Comparison of ENCODE assay signal across 1 cellular context in the genomic region with DNA sequence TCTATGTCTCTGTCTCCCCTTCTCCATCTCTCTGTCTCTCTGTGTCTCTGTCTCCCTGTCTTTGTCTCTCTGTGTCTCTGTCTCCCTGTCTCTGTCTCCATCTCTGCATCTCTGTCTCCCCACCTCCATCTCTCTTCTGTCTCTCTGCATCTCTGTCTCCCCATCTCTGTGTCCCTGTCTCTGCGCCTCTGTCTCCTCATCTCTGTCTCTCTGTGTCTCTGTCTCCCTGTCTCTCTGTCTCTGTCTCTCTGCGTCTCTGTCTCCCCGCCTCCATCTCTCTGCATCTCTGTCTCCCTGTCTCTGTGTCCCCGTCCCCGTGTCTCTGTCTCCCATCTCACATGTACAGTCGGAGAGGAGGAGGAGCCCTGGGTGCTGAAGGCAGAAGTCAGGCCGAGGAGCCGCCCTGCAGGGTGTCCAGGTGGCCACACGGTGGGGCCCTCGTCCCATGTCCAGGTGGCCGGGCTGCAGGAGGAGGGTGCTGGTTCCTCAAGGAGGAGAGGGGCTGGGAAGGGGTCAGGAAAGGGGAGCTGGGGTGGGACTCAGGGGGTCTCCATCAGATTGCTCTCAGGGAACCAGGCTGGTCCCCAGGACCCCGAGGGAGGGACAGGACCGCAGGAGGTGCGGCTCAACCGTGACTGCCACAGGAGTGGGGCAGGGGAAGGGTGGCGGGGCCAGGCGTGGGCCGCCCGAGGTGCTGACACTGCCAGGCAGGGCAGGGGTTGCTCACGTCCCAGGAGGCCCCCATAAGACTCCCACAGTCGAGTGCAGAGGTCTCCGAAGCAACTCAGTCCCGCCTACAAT.
TF ChIP-seq lines count a peak whose summit lies in the region.

No MANE protein-coding gene starts in this region.

TF ChIP-seq in GM23338, 12 proteins besides CTCF, POLR2A, EP300 and RAD21 (continued from another document):
- TF ChIP-seq, protein P1, sequence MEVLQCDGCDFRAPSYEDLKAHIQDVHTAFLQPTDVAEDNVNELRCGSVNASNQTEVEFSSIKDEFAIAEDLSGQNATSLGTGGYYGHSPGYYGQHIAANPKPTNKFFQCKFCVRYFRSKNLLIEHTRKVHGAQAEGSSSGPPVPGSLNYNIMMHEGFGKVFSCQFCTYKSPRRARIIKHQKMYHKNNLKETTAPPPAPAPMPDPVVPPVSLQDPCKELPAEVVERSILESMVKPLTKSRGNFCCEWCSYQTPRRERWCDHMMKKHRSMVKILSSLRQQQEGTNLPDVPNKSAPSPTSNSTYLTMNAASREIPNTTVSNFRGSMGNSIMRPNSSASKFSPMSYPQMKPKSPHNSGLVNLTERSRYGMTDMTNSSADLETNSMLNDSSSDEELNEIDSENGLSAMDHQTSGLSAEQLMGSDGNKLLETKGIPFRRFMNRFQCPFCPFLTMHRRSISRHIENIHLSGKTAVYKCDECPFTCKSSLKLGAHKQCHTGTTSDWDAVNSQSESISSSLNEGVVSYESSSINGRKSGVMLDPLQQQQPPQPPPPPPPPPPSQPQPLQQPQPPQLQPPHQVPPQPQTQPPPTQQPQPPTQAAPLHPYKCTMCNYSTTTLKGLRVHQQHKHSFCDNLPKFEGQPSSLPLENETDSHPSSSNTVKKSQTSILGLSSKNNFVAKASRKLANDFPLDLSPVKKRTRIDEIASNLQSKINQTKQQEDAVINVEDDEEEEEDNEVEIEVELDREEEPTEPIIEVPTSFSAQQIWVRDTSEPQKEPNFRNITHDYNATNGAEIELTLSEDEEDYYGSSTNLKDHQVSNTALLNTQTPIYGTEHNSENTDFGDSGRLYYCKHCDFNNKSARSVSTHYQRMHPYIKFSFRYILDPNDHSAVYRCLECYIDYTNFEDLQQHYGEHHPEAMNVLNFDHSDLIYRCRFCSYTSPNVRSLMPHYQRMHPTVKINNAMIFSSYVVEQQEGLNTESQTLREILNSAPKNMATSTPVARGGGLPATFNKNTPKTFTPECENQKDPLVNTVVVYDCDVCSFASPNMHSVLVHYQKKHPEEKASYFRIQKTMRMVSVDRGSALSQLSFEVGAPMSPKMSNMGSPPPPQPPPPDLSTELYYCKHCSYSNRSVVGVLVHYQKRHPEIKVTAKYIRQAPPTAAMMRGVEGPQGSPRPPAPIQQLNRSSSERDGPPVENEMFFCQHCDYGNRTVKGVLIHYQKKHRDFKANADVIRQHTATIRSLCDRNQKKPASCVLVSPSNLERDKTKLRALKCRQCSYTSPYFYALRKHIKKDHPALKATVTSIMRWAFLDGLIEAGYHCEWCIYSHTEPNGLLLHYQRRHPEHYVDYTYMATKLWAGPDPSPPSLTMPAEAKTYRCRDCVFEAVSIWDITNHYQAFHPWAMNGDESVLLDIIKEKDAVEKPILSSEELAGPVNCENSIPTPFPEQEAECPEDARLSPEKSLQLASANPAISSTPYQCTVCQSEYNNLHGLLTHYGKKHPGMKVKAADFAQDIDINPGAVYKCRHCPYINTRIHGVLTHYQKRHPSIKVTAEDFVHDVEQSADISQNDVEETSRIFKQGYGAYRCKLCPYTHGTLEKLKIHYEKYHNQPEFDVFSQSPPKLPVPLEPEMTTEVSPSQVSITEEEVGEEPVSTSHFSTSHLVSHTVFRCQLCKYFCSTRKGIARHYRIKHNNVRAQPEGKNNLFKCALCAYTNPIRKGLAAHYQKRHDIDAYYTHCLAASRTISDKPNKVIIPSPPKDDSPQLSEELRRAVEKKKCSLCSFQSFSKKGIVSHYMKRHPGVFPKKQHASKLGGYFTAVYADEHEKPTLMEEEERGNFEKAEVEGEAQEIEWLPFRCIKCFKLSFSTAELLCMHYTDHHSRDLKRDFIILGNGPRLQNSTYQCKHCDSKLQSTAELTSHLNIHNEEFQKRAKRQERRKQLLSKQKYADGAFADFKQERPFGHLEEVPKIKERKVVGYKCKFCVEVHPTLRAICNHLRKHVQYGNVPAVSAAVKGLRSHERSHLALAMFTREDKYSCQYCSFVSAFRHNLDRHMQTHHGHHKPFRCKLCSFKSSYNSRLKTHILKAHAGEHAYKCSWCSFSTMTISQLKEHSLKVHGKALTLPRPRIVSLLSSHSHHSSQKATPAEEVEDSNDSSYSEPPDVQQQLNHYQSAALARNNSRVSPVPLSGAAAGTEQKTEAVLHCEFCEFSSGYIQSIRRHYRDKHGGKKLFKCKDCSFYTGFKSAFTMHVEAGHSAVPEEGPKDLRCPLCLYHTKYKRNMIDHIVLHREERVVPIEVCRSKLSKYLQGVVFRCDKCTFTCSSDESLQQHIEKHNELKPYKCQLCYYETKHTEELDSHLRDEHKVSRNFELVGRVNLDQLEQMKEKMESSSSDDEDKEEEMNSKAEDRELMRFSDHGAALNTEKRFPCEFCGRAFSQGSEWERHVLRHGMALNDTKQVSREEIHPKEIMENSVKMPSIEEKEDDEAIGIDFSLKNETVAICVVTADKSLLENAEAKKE (CRISPR knock-in tag; IDR thresholded peaks at IDR 0.05) = no peak
- TF ChIP-seq, protein P2, sequence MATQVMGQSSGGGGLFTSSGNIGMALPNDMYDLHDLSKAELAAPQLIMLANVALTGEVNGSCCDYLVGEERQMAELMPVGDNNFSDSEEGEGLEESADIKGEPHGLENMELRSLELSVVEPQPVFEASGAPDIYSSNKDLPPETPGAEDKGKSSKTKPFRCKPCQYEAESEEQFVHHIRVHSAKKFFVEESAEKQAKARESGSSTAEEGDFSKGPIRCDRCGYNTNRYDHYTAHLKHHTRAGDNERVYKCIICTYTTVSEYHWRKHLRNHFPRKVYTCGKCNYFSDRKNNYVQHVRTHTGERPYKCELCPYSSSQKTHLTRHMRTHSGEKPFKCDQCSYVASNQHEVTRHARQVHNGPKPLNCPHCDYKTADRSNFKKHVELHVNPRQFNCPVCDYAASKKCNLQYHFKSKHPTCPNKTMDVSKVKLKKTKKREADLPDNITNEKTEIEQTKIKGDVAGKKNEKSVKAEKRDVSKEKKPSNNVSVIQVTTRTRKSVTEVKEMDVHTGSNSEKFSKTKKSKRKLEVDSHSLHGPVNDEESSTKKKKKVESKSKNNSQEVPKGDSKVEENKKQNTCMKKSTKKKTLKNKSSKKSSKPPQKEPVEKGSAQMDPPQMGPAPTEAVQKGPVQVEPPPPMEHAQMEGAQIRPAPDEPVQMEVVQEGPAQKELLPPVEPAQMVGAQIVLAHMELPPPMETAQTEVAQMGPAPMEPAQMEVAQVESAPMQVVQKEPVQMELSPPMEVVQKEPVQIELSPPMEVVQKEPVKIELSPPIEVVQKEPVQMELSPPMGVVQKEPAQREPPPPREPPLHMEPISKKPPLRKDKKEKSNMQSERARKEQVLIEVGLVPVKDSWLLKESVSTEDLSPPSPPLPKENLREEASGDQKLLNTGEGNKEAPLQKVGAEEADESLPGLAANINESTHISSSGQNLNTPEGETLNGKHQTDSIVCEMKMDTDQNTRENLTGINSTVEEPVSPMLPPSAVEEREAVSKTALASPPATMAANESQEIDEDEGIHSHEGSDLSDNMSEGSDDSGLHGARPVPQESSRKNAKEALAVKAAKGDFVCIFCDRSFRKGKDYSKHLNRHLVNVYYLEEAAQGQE (IDR thresholded peaks at IDR 0.05; ENCODE audit: unreplicated experiment) = no peak
- no peak for TF ChIP-seq JUNB (IDR thresholded peaks at IDR 0.05; ENCODE audit: unreplicated experiment)
- TF ChIP-seq, protein P3, sequence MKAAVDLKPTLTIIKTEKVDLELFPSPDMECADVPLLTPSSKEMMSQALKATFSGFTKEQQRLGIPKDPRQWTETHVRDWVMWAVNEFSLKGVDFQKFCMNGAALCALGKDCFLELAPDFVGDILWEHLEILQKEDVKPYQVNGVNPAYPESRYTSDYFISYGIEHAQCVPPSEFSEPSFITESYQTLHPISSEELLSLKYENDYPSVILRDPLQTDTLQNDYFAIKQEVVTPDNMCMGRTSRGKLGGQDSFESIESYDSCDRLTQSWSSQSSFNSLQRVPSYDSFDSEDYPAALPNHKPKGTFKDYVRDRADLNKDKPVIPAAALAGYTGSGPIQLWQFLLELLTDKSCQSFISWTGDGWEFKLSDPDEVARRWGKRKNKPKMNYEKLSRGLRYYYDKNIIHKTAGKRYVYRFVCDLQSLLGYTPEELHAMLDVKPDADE (IDR thresholded peaks at IDR 0.05) = no peak
- no peak for TF ChIP-seq STAT1 (IDR thresholded peaks at IDR 0.05; ENCODE audit: unreplicated experiment)
- TF ChIP-seq NANOG (IDR thresholded peaks at IDR 0.05; ENCODE audit: borderline replicate concordance) = no peak
- TF ChIP-seq POLR2AphosphoS5 (IDR thresholded peaks at IDR 0.05; ENCODE audit: low read depth) = no peak
